Comparison of ENCODE assay signal across 31 cellular contexts in genomic region chrX:37860731-37861130, GRCh38.
"Had no signal": no experiment of that assay in that cellular context is flagged by ENCODE, and none has a peak within 500 bp of the region (broad histone marks: within the 10 kb centered on the region; RNA-seq: fewer than 3 reads in every experiment).

No MANE protein-coding gene starts in this region.

- H3K36me3 Mint-ChIP-seq: activated naive CD8-positive, alpha-beta T cell treated with anti-CD3 and anti-CD28 coated beads for 36 hours; brain; immature natural killer cell had no signal

- H3K4me1 ChIP-seq: adrenal gland, heart left ventricle, lower lobe of right lung, psoas muscle, sigmoid colon, testis, transverse colon had no signal

- H3K9me3 ChIP-seq: adrenal gland, heart left ventricle, lower lobe of right lung, pancreas, psoas muscle, sigmoid colon, testis, transverse colon had no signal

- H3K4me1 Mint-ChIP-seq: activated CD4-positive, alpha-beta T cell treated with anti-CD3 and anti-CD28 coated beads for 36 hours; activated naive CD8-positive, alpha-beta T cell treated with anti-CD3 and anti-CD28 coated beads for 36 hours; immature natural killer cell; neural crest cell had no signal

- H3K9me3 Mint-ChIP-seq: activated naive CD4-positive, alpha-beta T cell treated with anti-CD3 and anti-CD28 coated beads for 36 hours; activated naive CD8-positive, alpha-beta T cell treated with anti-CD3 and anti-CD28 coated beads for 36 hours; activated T-cell treated with anti-CD3 and anti-CD28 coated beads, Interleukin-2, amount 50 U/mL, for 72 hours; effector memory CD8-positive, alpha-beta T cell; immature natural killer cell; T-helper 2 cell treated with Interferon-gamma antibody and Interleukin-4, amounts not matched to agents 5 μg/mL and 100 μg/mL, for 36 hours had no signal

- H3K27ac ChIP-seq: adrenal gland, coronary artery, dorsolateral prefrontal cortex, heart left ventricle, lower lobe of right lung, pancreas, psoas muscle, sigmoid colon, testis, transverse colon had no signal

- H3K36me3 ChIP-seq: adrenal gland, heart left ventricle, lower lobe of right lung, pancreas, sigmoid colon, transverse colon had no signal

- ATAC-seq: activated CD4-positive, alpha-beta T cell treated with anti-CD3 and anti-CD28 coated beads for 36 hours; activated T-cell treated with anti-CD3 and anti-CD28 coated beads, Interleukin-2, amount 50 U/mL, for 72 hours; effector memory CD8-positive, alpha-beta T cell; heart left ventricle; left lobe of liver; lower lobe of right lung; pancreas; psoas muscle had no signal

- H3K27me3 Mint-ChIP-seq: brain had no signal

- H3K4me3 ChIP-seq: adrenal gland, coronary artery, dorsolateral prefrontal cortex, heart left ventricle, lower lobe of right lung, pancreas, psoas muscle, sigmoid colon, testis, transverse colon had no signal

- H3K27me3 ChIP-seq: sigmoid colon, testis, transverse colon had no signal

- DNase-seq: activated CD4-positive, alpha-beta T cell treated with anti-CD3 and anti-CD28 coated beads for 36 hours; activated CD4-positive, alpha-beta T cell treated with anti-CD3 and anti-CD28 coated beads, Interleukin-2, amount 50 U/mL, for 4 hours; activated CD4-positive, CD25-positive, alpha-beta regulatory T cell; activated effector memory CD4-positive, alpha-beta T cell treated with Interleukin-2 at 50 U/mL for 16 hours; activated naive CD4-positive, alpha-beta T cell treated with anti-CD3 and anti-CD28 coated beads for 36 hours; activated naive CD8-positive, alpha-beta T cell treated with anti-CD3 and anti-CD28 coated beads for 36 hours; activated T-cell treated with anti-CD3 and anti-CD28 coated beads for 4 hours; activated T-cell treated with anti-CD3 and anti-CD28 coated beads, Interleukin-2, amount 50 U/mL, for 72 hours; adrenal gland; aorta; dorsolateral prefrontal cortex; effector memory CD8-positive, alpha-beta T cell; erythroblast; heart left ventricle; hypothalamus; immature natural killer cell; lower lobe of right lung; mesenchymal stem cell; nucleus accumbens; pancreas; psoas muscle; sigmoid colon; stimulated activated naive CD4-positive, alpha-beta T cell treated with Interleukin-2 at 50 U/mL for 16 hours; T-helper 1 cell; testis; transverse colon had no signal

- H3K4me3 Mint-ChIP-seq: activated CD4-positive, alpha-beta T cell treated with anti-CD3 and anti-CD28 coated beads for 36 hours; activated naive CD4-positive, alpha-beta T cell treated with anti-CD3 and anti-CD28 coated beads for 36 hours; activated naive CD8-positive, alpha-beta T cell treated with anti-CD3 and anti-CD28 coated beads for 36 hours; activated T-cell treated with anti-CD3 and anti-CD28 coated beads, Interleukin-2, amount 50 U/mL, for 72 hours; brain; effector memory CD8-positive, alpha-beta T cell; immature natural killer cell; neural crest cell; T-helper 2 cell treated with Interferon-gamma antibody and Interleukin-4, amounts not matched to agents 5 μg/mL and 100 μg/mL, for 36 hours had no signal

- H3K27ac Mint-ChIP-seq: activated CD4-positive, alpha-beta T cell treated with anti-CD3 and anti-CD28 coated beads for 36 hours; activated naive CD4-positive, alpha-beta T cell treated with anti-CD3 and anti-CD28 coated beads for 36 hours; activated naive CD8-positive, alpha-beta T cell treated with anti-CD3 and anti-CD28 coated beads for 36 hours; activated T-cell treated with anti-CD3 and anti-CD28 coated beads, Interleukin-2, amount 50 U/mL, for 72 hours; brain; effector memory CD8-positive, alpha-beta T cell; immature natural killer cell; T-helper 2 cell treated with Interferon-gamma antibody and Interleukin-4, amounts not matched to agents 5 μg/mL and 100 μg/mL, for 36 hours had no signal
